In the genomic region with DNA sequence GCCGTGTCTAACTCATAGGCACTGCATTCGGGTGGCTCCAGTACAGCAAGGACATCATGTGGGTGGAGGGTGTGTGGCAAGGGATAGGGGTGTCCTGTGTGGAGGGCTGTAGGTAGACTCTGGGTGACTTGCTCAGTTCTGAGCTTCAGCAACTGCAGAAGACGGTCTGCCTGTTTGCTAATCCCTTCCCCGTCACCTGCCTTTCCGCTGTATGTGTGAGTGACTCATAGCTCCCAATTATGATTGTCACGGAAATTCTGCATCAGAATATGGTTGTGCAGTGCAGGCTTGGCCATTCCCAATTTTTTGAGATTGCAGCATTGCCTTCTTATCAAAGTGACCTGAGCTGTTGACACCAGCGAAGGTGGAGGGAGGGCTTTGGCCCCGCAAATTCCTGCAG, we compare ENCODE assay signal across 22 cellular contexts.
DNase-seq lines count a peak whose midpoint lies in the region; ATAC-seq, FAIRE-seq and TF ChIP-seq lines count a peak whose summit lies in the region.
"Had no signal": no experiment of that assay in that cellular context is flagged by ENCODE, and none has a peak within 500 bp of the region (broad histone marks: within the 10 kb centered on the region; RNA-seq: fewer than 3 reads in every experiment).

No MANE protein-coding gene starts in this region.

- H4K20me1 ChIP-seq in astrocyte (ENCODE audit: insufficient read depth, low read length), result peaks cover 4% of the 10 kb centered on the region
- H4K20me1 ChIP-seq: BLaER1 treated with 17β-estradiol and CSF1 and Interleukin-3, amounts not matched to agents 10 nM and 100 nM had no signal

- H3K79me2 ChIP-seq in astrocyte (ENCODE audit: insufficient read depth, low read length) (no peaks in the 10 kb centered on the region), mesendoderm (ENCODE audit: control insufficient read depth, insufficient read depth, low read length) (no peaks in the 10 kb centered on the region)

- H3K9me3 ChIP-seq in astrocyte (ENCODE audit: insufficient read depth, low read depth, low read length), result peaks cover 3% of the 10 kb centered on the region
- H3K9me3 ChIP-seq in heart left ventricle, result no peaks in the 10 kb centered on the region
- H3K9me3 ChIP-seq: A549 had no signal

- ATAC-seq in heart left ventricle, result no peak
- ATAC-seq: CD8-positive, alpha-beta T cell; GM12878 had no signal

- no peak overlapping the region for H3K18ac ChIP-seq in mesendoderm (ENCODE audit: low read length)

- H2BK15ac ChIP-seq in mesendoderm (replicated peaks; ENCODE audit: low read depth), result no peak overlapping the region

- TF ChIP-seq CTCF in astrocyte (IDR thresholded peaks at IDR 0.05; ENCODE audit: insufficient read depth, low read depth, low read length), result no peak
- TF ChIP-seq CTCF in heart left ventricle (IDR thresholded peaks at IDR 0.05), result no peak

- H2BK5ac ChIP-seq in mesendoderm (ENCODE audit: low read length), result no peak overlapping the region

- no CpG with 5 or more reads among the region's 8 CpGs for WGBS in mesendoderm (ENCODE audit: extremely low coverage, insufficient coverage, low lambda C conversion rate)
- 81 to 86% (median 84%) methylated on average over 8 of the region's 8 CpGs for WGBS in heart left ventricle, 4 donors

- H3K4ac ChIP-seq in mesendoderm (ENCODE audit: low read depth, low read length), result no peak overlapping the region

- TF ChIP-seq POLR2A in heart left ventricle (IDR thresholded peaks at IDR 0.05), result no peak

- H3K4me3 ChIP-seq in astrocyte (ENCODE audit: insufficient read depth, low read depth, low read length) (no peak overlapping the region), mesendoderm (ENCODE audit: low read length) (no peak overlapping the region), heart left ventricle (no peak overlapping the region)
- H3K4me3 ChIP-seq: A549; BLaER1 treated with 17β-estradiol and CSF1 and Interleukin-3, amounts not matched to agents 10 nM and 100 nM; GM12878; GM23248 had no signal

- peaks cover 37% of the 10 kb centered on the region for H3K27me3 Mint-ChIP-seq in astrocyte (ENCODE audit: low read depth, unreplicated experiment)
- H3K27me3 Mint-ChIP-seq in activated T-helper 1 cell treated with anti-CD3 and anti-CD28 coated beads, Interleukin-12 subunit alpha, Interleukin-12 subunit beta, Interleukin-2, Interleukin-4 antibody, amounts not matched to agents 30 ng/mL and 10 ng/mL and 1 ng/mL, durations not matched to agents 14 hours and 24 hours and 36 hours (ENCODE audit: insufficient read depth), result no peaks in the 10 kb centered on the region

- H3K27ac Mint-ChIP-seq in astrocyte (ENCODE audit: unreplicated experiment), result no peak overlapping the region
- no peak overlapping the region for H3K27ac Mint-ChIP-seq in activated T-helper 1 cell treated with anti-CD3 and anti-CD28 coated beads, Interleukin-12 subunit alpha, Interleukin-12 subunit beta, Interleukin-2, Interleukin-4 antibody, amounts not matched to agents 30 ng/mL and 10 ng/mL and 1 ng/mL, durations not matched to agents 14 hours and 24 hours and 36 hours
- H3K27ac Mint-ChIP-seq: CD8-positive, alpha-beta T cell had no signal

- no peak overlapping the region for H3K56ac ChIP-seq in mesendoderm (ENCODE audit: low read length)

- H3K4me1 ChIP-seq in astrocyte (ENCODE audit: insufficient read depth, low read length) (no peaks in the 10 kb centered on the region), mesendoderm (ENCODE audit: control insufficient read depth, low read depth, low read length) (peaks cover 12% of the 10 kb centered on the region), heart left ventricle (no peaks in the 10 kb centered on the region)
- H3K4me1 ChIP-seq: A549 had no signal

- DNase-seq in Daoy (ENCODE audit: low read depth), result peak; percentile 72
- DNase-seq in M059J (ENCODE audit: low read depth), result peak; percentile 14
- DNase-seq in astrocyte (ENCODE audit: low read depth), result peak; percentile 33
- DNase-seq in mesendoderm, result no peak
- no peak for DNase-seq in HT-29 (ENCODE audit: low spot score)
- no peak for DNase-seq in heart left ventricle
- DNase-seq in T-helper 2 cell, result no peak
- DNase-seq in activated T-helper 1 cell treated with anti-CD3 and anti-CD28 coated beads, Interleukin-12 subunit alpha, Interleukin-12 subunit beta, Interleukin-2, Interleukin-4 antibody, amounts not matched to agents 30 ng/mL and 10 ng/mL and 1 ng/mL, durations not matched to agents 14 hours and 24 hours and 36 hours (ENCODE audit: low spot score), result no peak
- DNase-seq: Calu3; CD8-positive, alpha-beta T cell; EL; GM23248; HCEC 1CT; KBM-7; NCI-H1436 treated with DMSO at 0.1 percent for 48 hours; NCI-H2029; NCI-H345; NCI-H69; NK-92 treated with Interleukin-12 subunit alpha and Interleukin-12 subunit beta, amount 100 ng/mL, for 24 hours had no signal

- no peaks in the 10 kb centered on the region for H3K36me3 Mint-ChIP-seq in astrocyte (ENCODE audit: low read depth, unreplicated experiment)
- H3K36me3 Mint-ChIP-seq in activated T-helper 1 cell treated with anti-CD3 and anti-CD28 coated beads, Interleukin-12 subunit alpha, Interleukin-12 subunit beta, Interleukin-2, Interleukin-4 antibody, amounts not matched to agents 30 ng/mL and 10 ng/mL and 1 ng/mL, durations not matched to agents 14 hours and 24 hours and 36 hours (ENCODE audit: low read depth), result no peaks in the 10 kb centered on the region
- H3K36me3 Mint-ChIP-seq: CD8-positive, alpha-beta T cell had no signal

- intact Hi-C loops in heart left ventricle (cut with DNase I), result no loop called here
- intact Hi-C loops in activated T-helper 1 cell treated with anti-CD3 and anti-CD28 coated beads, Interleukin-12 subunit alpha, Interleukin-12 subunit beta, Interleukin-2, Interleukin-4 antibody, amounts not matched to agents 30 ng/mL and 10 ng/mL and 1 ng/mL, durations not matched to agents 14 hours and 24 hours and 36 hours (cut with micrococcal nuclease), result no loop called here

- H4K5ac ChIP-seq in mesendoderm (ENCODE audit: low read length), result no peak overlapping the region

- no peak overlapping the region for H4K8ac ChIP-seq in mesendoderm (ENCODE audit: low read depth, low read length)

- H3K4me1 Mint-ChIP-seq in astrocyte (ENCODE audit: low read depth, unreplicated experiment), result no peaks in the 10 kb centered on the region
- no peaks in the 10 kb centered on the region for H3K4me1 Mint-ChIP-seq in activated T-helper 1 cell treated with anti-CD3 and anti-CD28 coated beads, Interleukin-12 subunit alpha, Interleukin-12 subunit beta, Interleukin-2, Interleukin-4 antibody, amounts not matched to agents 30 ng/mL and 10 ng/mL and 1 ng/mL, durations not matched to agents 14 hours and 24 hours and 36 hours (ENCODE audit: low read depth)

- H3K23ac ChIP-seq in mesendoderm (ENCODE audit: low read length), result no peak overlapping the region

- no peaks in the 10 kb centered on the region for H3K79me1 ChIP-seq in mesendoderm (ENCODE audit: low read length)

- FAIRE-seq in astrocyte (lab: Jason Lieb, UNC), result no peak
- FAIRE-seq: A549, GM12878 had no signal

- no peak overlapping the region for H3K4me2 ChIP-seq in astrocyte (ENCODE audit: low read length)
- H3K4me2 ChIP-seq in mesendoderm (ENCODE audit: low read length), result no peak overlapping the region
- H3K4me2 ChIP-seq: A549; BLaER1 treated with 17β-estradiol and CSF1 and Interleukin-3, amounts not matched to agents 10 nM and 100 nM had no signal

- H3K27me3 ChIP-seq in astrocyte (ENCODE audit: insufficient read depth, low read length) (no peaks in the 10 kb centered on the region), mesendoderm (ENCODE audit: insufficient read depth, low read length, poor library complexity) (no peaks in the 10 kb centered on the region), heart left ventricle (peaks cover 0 to 4% (median 0%) of the 10 kb centered on the region in 9 donors)
- H3K27me3 ChIP-seq: BLaER1 treated with 17β-estradiol and CSF1 and Interleukin-3, amounts not matched to agents 10 nM and 100 nM had no signal

- no peak overlapping the region for H2AFZ ChIP-seq in astrocyte (ENCODE audit: low read depth, low read length)
- H2AFZ ChIP-seq: GM23248 had no signal

- peak overlapping the region; percentile 14 for H2AK5ac ChIP-seq in mesendoderm (ENCODE audit: low read length)

- peaks cover 2% of the 10 kb centered on the region for H3K9me3 Mint-ChIP-seq in astrocyte (ENCODE audit: unreplicated experiment)
- no peaks in the 10 kb centered on the region for H3K9me3 Mint-ChIP-seq in activated T-helper 1 cell treated with anti-CD3 and anti-CD28 coated beads, Interleukin-12 subunit alpha, Interleukin-12 subunit beta, Interleukin-2, Interleukin-4 antibody, amounts not matched to agents 30 ng/mL and 10 ng/mL and 1 ng/mL, durations not matched to agents 14 hours and 24 hours and 36 hours
- H3K9me3 Mint-ChIP-seq: CD8-positive, alpha-beta T cell had no signal

- no peak overlapping the region for H3K4me3 Mint-ChIP-seq in astrocyte (ENCODE audit: unreplicated experiment)
- H3K4me3 Mint-ChIP-seq in activated T-helper 1 cell treated with anti-CD3 and anti-CD28 coated beads, Interleukin-12 subunit alpha, Interleukin-12 subunit beta, Interleukin-2, Interleukin-4 antibody, amounts not matched to agents 30 ng/mL and 10 ng/mL and 1 ng/mL, durations not matched to agents 14 hours and 24 hours and 36 hours, result no peak overlapping the region
- H3K4me3 Mint-ChIP-seq: CD8-positive, alpha-beta T cell had no signal

- H3K9ac ChIP-seq in astrocyte (ENCODE audit: low read length) (no peak overlapping the region), mesendoderm (ENCODE audit: low read length) (no peak overlapping the region)
- H3K9ac ChIP-seq: BLaER1 treated with 17β-estradiol and CSF1 and Interleukin-3, amounts not matched to agents 10 nM and 100 nM; GM23248 had no signal

- H3K27ac ChIP-seq in astrocyte (ENCODE audit: low read depth, low read length) (no peak overlapping the region), mesendoderm (ENCODE audit: low read depth, low read length) (no peak overlapping the region), heart left ventricle (no peak overlapping the region)
- H3K27ac ChIP-seq: A549; BLaER1 treated with 17β-estradiol and CSF1 and Interleukin-3, amounts not matched to agents 10 nM and 100 nM; GM23248 had no signal

- H3K36me3 ChIP-seq in astrocyte (ENCODE audit: insufficient read depth, low read length) (no peaks in the 10 kb centered on the region), mesendoderm (ENCODE audit: control insufficient read depth, insufficient read depth, low read length) (no peaks in the 10 kb centered on the region), heart left ventricle (no peaks in the 10 kb centered on the region)
- H3K36me3 ChIP-seq: BLaER1 treated with 17β-estradiol and CSF1 and Interleukin-3, amounts not matched to agents 10 nM and 100 nM had no signal

- no peak overlapping the region for H2BK120ac ChIP-seq in mesendoderm (ENCODE audit: low read depth, low read length)

Comparison
In these comparisons a context has a peak if more than half of its experiments do, and no peak if none do; other contexts are left out.
1. DNase-seq: peak in Daoy (single experiment), M059J (single experiment) and astrocyte (single experiment); none in mesendoderm (single experiment), HT-29 (single experiment), heart left ventricle (0 of 5), T-helper 2 cell (0 of 5) and activated T-helper 1 cell treated with anti-CD3 and anti-CD28 coated beads, Interleukin-12 subunit alpha, Interleukin-12 subunit beta, Interleukin-2, Interleukin-4 antibody, amounts not matched to agents 30 ng/mL and 10 ng/mL and 1 ng/mL, durations not matched to agents 14 hours and 24 hours and 36 hours (single experiment).